In genomic region chr19:40441719-40442253, GRCh38 we compare ENCODE assay signal across 1 cellular context.
TF ChIP-seq lines count a peak whose summit lies in the region.

No MANE protein-coding gene starts in this region.

TF ChIP-seq in HEK293, 187 proteins besides CTCF, POLR2A, EP300 and RAD21 (continued from another document):
- no peak for TF ChIP-seq TSHZ1 (tag by site-specific recombination; IDR thresholded peaks at IDR 0.05; ENCODE audit: borderline replicate concordance)
